In genomic region chr17:68020791-68021190, GRCh38 we compare ENCODE assay signal across 8 cellular contexts. TPM values are rescaled to one million over a fixed set of nuclear protein-coding genes. Genes with fewer than 3 reads are reported as not detected.
DNase-seq lines count a peak whose midpoint lies in the region; ATAC-seq and TF ChIP-seq lines count a peak whose summit lies in the region.
"Not testable (repeated sequence)": the region's sequence is repeated elsewhere in the genome, so short reads cannot be mapped to it uniquely, and the experiment has no call there.

No MANE protein-coding gene starts in this region.

- DNase-seq in SK-N-SH; activated naive CD4-positive, alpha-beta T cell treated with anti-CD3 and anti-CD28 coated beads, Interleukin-2, amount 50 U/mL, for 72 hours (ENCODE audit: low spot score in 2 of 2); stimulated activated naive B cell treated with anti-CD40 and anti-IgM and Interleukin-4, amounts not matched to agents 10 μg/mL and 1 μg/mL and 100 μg/mL, for 72 hours: not testable (repeated sequence)

- H3K9me3 ChIP-seq in BLaER1; HUES48 (ENCODE audit: control insufficient read depth, insufficient read depth, low read length); SK-N-SH; duodenal mucosa (ENCODE audit: control insufficient read depth in 1 of 2, low read length in 2 of 2); iPS-20b (ENCODE audit: insufficient read depth, low read depth, low read length): not testable (repeated sequence)

- H3K9me3 Mint-ChIP-seq in activated naive CD4-positive, alpha-beta T cell treated with anti-CD3 and anti-CD28 coated beads, Interleukin-2, amount 50 U/mL, for 72 hours; nephron; stimulated activated naive B cell treated with anti-CD40 and anti-IgM and Interleukin-4, amounts not matched to agents 10 μg/mL and 1 μg/mL and 100 μg/mL, for 72 hours: not testable (repeated sequence)

- not testable (repeated sequence) for TF ChIP-seq EP300 in SK-N-SH (IDR thresholded peaks at IDR 0.05; ENCODE audit: borderline replicate concordance in 1 of 2, low read depth in 1 of 2, low read length in 1 of 2)

- H3K27ac ChIP-seq in BLaER1: peak overlapping the region; percentile 76; the same call in 1 of the 2 replicates
- peak overlapping the region; percentile 77 for H3K27ac ChIP-seq in HUES48 (ENCODE audit: low read depth, low read length)
- peak overlapping the region in 1 of 2 experiments; percentile 71; a peak in 2 of 4 replicates for H3K27ac ChIP-seq in SK-N-SH (ENCODE audit: low read depth in 2 of 2, low read length in 1 of 2)
- not testable (repeated sequence) for H3K27ac ChIP-seq in duodenal mucosa (ENCODE audit: low read depth, low read length); iPS-20b (ENCODE audit: low read length)

- H3K4me3 ChIP-seq in BLaER1 (peak overlapping the region; percentile 70), HUES48 (ENCODE audit: low read depth, low read length) (peak overlapping the region; percentile 60), SK-N-SH (ENCODE audit: low read depth in 2 of 2, low read length in 1 of 2) (peak overlapping the region; percentile 54 to 74), duodenal mucosa (ENCODE audit: low read depth in 1 of 2, low read length in 2 of 2) (peak overlapping the region; percentile 80 to 86), iPS-20b (ENCODE audit: low read length) (peak overlapping the region; percentile 80)

- peak overlapping the region; percentile 99 to 100 for H3K27ac Mint-ChIP-seq in activated naive CD4-positive, alpha-beta T cell treated with anti-CD3 and anti-CD28 coated beads, Interleukin-2, amount 50 U/mL, for 72 hours
- H3K27ac Mint-ChIP-seq in nephron: peak overlapping the region; percentile 81 to 94 (median 90)
- peak overlapping the region; percentile 100 for H3K27ac Mint-ChIP-seq in stimulated activated naive B cell treated with anti-CD40 and anti-IgM and Interleukin-4, amounts not matched to agents 10 μg/mL and 1 μg/mL and 100 μg/mL, for 72 hours

- not testable (repeated sequence) for TF ChIP-seq CTCF in SK-N-SH (IDR thresholded peaks at IDR 0.05); nephron (IDR thresholded peaks at IDR 0.05; ENCODE audit: unreplicated experiment in 3 of 3)

- not testable (repeated sequence) for TF ChIP-seq RAD21 in SK-N-SH (IDR thresholded peaks at IDR 0.05; ENCODE audit: low read length)

- H3K9me2 ChIP-seq in SK-N-SH: not testable (repeated sequence)

- ATAC-seq in activated naive CD4-positive, alpha-beta T cell treated with anti-CD3 and anti-CD28 coated beads, Interleukin-2, amount 50 U/mL, for 72 hours; stimulated activated naive B cell treated with anti-CD40 and anti-IgM and Interleukin-4, amounts not matched to agents 10 μg/mL and 1 μg/mL and 100 μg/mL, for 72 hours (replicated peaks): not testable (repeated sequence)

- peak overlapping the region; percentile 77 for H3K9ac ChIP-seq in BLaER1
- peak overlapping the region; percentile 57; the same call in 1 of the 2 replicates for H3K9ac ChIP-seq in HUES48 (ENCODE audit: low read depth, low read length)
- H3K9ac ChIP-seq in SK-N-SH: peak overlapping the region; percentile 75; the same call in 1 of the 2 replicates
- H3K9ac ChIP-seq in duodenal mucosa (ENCODE audit: low read depth in 1 of 2, low read length in 2 of 2): peak overlapping the region; percentile 71 to 83
- H3K9ac ChIP-seq in iPS-20b (ENCODE audit: low read depth, low read length): peak overlapping the region; percentile 88; the same call in 1 of the 2 replicates

- not testable (repeated sequence) for H3F3A ChIP-seq in SK-N-SH (replicated peaks; ENCODE audit: insufficient read depth)

- WGBS in SK-N-SH (ENCODE audit: low lambda C conversion rate): 94% methylated on average over 13 of the region's 13 CpGs

- not testable (repeated sequence) for H3K27me3 Mint-ChIP-seq in nephron (ENCODE audit: low read depth); stimulated activated naive B cell treated with anti-CD40 and anti-IgM and Interleukin-4, amounts not matched to agents 10 μg/mL and 1 μg/mL and 100 μg/mL, for 72 hours

- not testable (repeated sequence) for H3K4me1 Mint-ChIP-seq in nephron
- peaks cover 9 to 14% of the 10 kb centered on the region in 2 donors for H3K4me1 Mint-ChIP-seq in stimulated activated naive B cell treated with anti-CD40 and anti-IgM and Interleukin-4, amounts not matched to agents 10 μg/mL and 1 μg/mL and 100 μg/mL, for 72 hours

- POLR2A ChIA-PET in SK-N-SH (lab: Yijun Ruan, JAX): interaction anchor here (1.6 to 1.7 kb wide), 2 partner anchors 15 to 27 kb away, joined by 6 to 21 read pairs; partner anchors contain the start of gene KPNA2

- H3K79me2 ChIP-seq in SK-N-SH (ENCODE audit: insufficient read depth): not testable (repeated sequence)

- not testable (repeated sequence) for H3K27me3 ChIP-seq in BLaER1; HUES48 (ENCODE audit: control insufficient read depth, insufficient read depth, low read length); SK-N-SH (ENCODE audit: insufficient read depth); duodenal mucosa (ENCODE audit: control insufficient read depth in 1 of 2, insufficient read depth in 2 of 2, low read length in 2 of 2); iPS-20b (ENCODE audit: insufficient read depth, low read length)

- H3K4me1 ChIP-seq in BLaER1: peaks cover 15% of the 10 kb centered on the region
- not testable (repeated sequence) for H3K4me1 ChIP-seq in HUES48 (ENCODE audit: control insufficient read depth, insufficient read depth, low read length); SK-N-SH (ENCODE audit: control insufficient read depth in 1 of 2, insufficient read depth in 2 of 2, low read depth in 1 of 2, low read length in 1 of 2); duodenal mucosa (ENCODE audit: control insufficient read depth in 1 of 2, insufficient read depth in 2 of 2, low read length in 2 of 2); iPS-20b (ENCODE audit: insufficient read depth, low read length)

- H3K4me3 Mint-ChIP-seq in nephron: peak overlapping the region; percentile 85 to 93 (median 90)
- peak overlapping the region; percentile 88 for H3K4me3 Mint-ChIP-seq in stimulated activated naive B cell treated with anti-CD40 and anti-IgM and Interleukin-4, amounts not matched to agents 10 μg/mL and 1 μg/mL and 100 μg/mL, for 72 hours

- CTCF ChIA-PET in SK-N-SH (lab: Yijun Ruan, JAX): interaction anchor here (1.3 to 1.7 kb wide), 6 partner anchors 10 to 226 kb away, joined by 4 to 7 read pairs (median 5); partner anchors contain the start of gene AMZ2

- not testable (repeated sequence) for H3K36me3 ChIP-seq in BLaER1; HUES48 (ENCODE audit: control insufficient read depth, insufficient read depth, low read length); SK-N-SH (replicated peaks in 1 of 2; ENCODE audit: control insufficient read depth in 1 of 2, insufficient read depth in 2 of 2, low read length in 1 of 2); duodenal mucosa (ENCODE audit: control insufficient read depth in 1 of 2, insufficient read depth in 2 of 2, low read length in 2 of 2); iPS-20b (ENCODE audit: insufficient read depth, low read depth, low read length)

- H3K36me3 Mint-ChIP-seq in activated naive CD4-positive, alpha-beta T cell treated with anti-CD3 and anti-CD28 coated beads, Interleukin-2, amount 50 U/mL, for 72 hours; nephron (ENCODE audit: low read depth); stimulated activated naive B cell treated with anti-CD40 and anti-IgM and Interleukin-4, amounts not matched to agents 10 μg/mL and 1 μg/mL and 100 μg/mL, for 72 hours: not testable (repeated sequence)

- peak overlapping the region; percentile 93 for H2AFZ ChIP-seq in SK-N-SH (ENCODE audit: low read depth)

- H4K20me1 ChIP-seq in BLaER1; SK-N-SH (ENCODE audit: insufficient read depth): not testable (repeated sequence)

- H3K4me2 ChIP-seq in BLaER1 (peak overlapping the region; percentile 81), SK-N-SH (peak overlapping the region; percentile 91)

RNA-seq across cellular contexts. Expression of gene KPNA2, which starts 14.7 kb away (rescaled TPM):
- polyA plus RNA-seq in SK-N-SH (2012; rRNA removed): 122 and 139 TPM in 2 replicates
- 122 and 123 TPM in 2 replicates for polyA plus RNA-seq in SK-N-SH (2012; cell fraction: cytosol; rRNA removed)
- 71.3 and 114 TPM in 2 replicates for polyA plus RNA-seq in SK-N-SH (2012; cell fraction: nucleus; rRNA removed)
- total RNA-seq in activated naive CD4-positive, alpha-beta T cell treated with anti-CD3 and anti-CD28 coated beads, Interleukin-2, amount 50 U/mL, for 72 hours: 100 to 1,000 TPM; 150 to 274 TPM

RNA-seq across cellular contexts. Expression of gene C17orf58, which starts 24.5 kb away (rescaled TPM):
- 21.2 and 22.9 TPM in 2 replicates for polyA plus RNA-seq in SK-N-SH (2012; rRNA removed)
- 23.1 and 23.4 TPM in 2 replicates for polyA plus RNA-seq in SK-N-SH (2012; cell fraction: cytosol; rRNA removed)
- 9.6 and 13.8 TPM in 2 replicates for polyA plus RNA-seq in SK-N-SH (2012; cell fraction: nucleus; rRNA removed)
- total RNA-seq in activated naive CD4-positive, alpha-beta T cell treated with anti-CD3 and anti-CD28 coated beads, Interleukin-2, amount 50 U/mL, for 72 hours: 10 to 100 TPM; 12.6 to 17.6 TPM
